8 cellular contexts compared by ENCODE assay signal in the genomic region with DNA sequence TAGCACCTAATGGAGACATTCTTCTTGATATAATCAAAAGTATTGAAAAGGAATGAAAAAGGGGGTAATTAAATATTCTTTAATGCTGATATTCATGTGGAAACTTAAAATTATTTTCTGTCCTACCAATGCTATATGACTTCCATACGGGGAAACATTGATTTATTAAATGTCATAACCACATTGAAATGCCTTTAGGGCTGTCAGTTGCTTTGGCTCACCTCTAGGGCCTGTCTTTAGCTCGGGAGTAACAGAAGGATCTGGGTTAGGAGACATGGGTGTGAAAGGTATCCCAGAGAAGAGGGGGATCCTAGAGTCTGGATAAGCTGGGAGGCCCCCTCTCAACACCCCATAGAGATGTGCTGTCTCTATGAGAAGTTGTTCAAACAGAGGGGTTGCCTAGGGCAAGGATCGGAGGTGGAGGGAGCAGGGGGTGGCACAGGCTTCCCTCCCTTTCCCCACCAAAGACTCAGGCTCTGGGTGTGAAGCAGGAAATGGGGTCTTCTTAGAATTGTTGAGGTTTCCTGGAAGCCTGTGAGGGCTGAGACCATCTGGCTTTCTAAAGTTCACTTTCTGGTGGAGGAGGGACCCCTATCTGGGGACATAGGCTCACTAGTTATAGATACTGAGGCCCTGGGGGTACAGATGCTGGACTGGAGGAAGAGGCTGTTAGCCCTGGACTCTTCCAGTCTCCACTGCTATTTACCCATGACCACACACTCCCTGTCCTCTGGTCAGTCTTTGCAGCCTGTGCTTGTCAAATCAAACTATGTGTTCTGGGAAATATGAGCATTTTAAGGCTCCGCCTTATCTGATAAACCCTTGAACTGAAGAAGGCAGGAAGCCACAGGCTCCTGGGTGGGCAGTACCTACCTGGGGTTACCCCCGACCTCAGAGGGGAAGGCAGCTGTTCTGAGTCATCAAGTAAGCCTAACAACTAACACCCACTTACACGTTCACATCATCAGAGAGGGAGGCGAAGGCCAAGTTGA. TPM values are rescaled to one million over a fixed set of nuclear protein-coding genes. Genes with fewer than 3 reads are reported as not detected.
A peak's percentile ranks its signal among the peaks of the same experiment; 100 is the strongest.
DNase-seq lines count a peak whose midpoint lies in the region; ATAC-seq and TF ChIP-seq lines count a peak whose summit lies in the region.

No MANE protein-coding gene starts in this region.

- CTCF ChIA-PET in WTC11 (lab: Charles Lee) = interaction anchor here (1.9 to 8.6 kb wide), 8 partner anchors 8 to 112 kb away, joined by 5 to 255 read pairs (median 8); no protein-coding TSS in a partner anchor

- H3K4me1 Mint-ChIP-seq in WTC11 = peaks cover 57% of the 10 kb centered on the region

- no peak overlapping the region for H3K27ac Mint-ChIP-seq in WTC11

- DNase-seq in WTC11 (ENCODE audit: low spot score) (no peak), choroid plexus epithelial cell (ENCODE audit: low read depth) (peak; percentile 39), ecto neural progenitor cell (ENCODE audit: low spot score) (no peak), HPDE6-E6E7 (ENCODE audit: extremely low spot score) (no peak), HUDEP-2 (lab: John Stamatoyannopoulos, UW; ENCODE audit: unreplicated experiment in 76 of 76) (no peak)
- DNase-seq in stimulated activated CD8-positive, alpha-beta memory T cell treated with anti-CD3 and anti-CD28 coated beads, Interleukin-15, amount 100 ng/mL, for 24 hours (ENCODE audit: low read depth) = peak; percentile 16

- POLR2A ChIA-PET in WTC11 (lab: Charles Lee) = no interaction called here

- ATAC-seq in HG02870 (IDR thresholded peaks at IDR 0.05; ENCODE audit: unreplicated experiment) = peak; percentile 79
- ATAC-seq in WTC11 = 0 out of 2 replicates have a peak, but pooled peaks have one; percentile 12

- no peak overlapping the region for H3K4me3 Mint-ChIP-seq in WTC11

- no peaks in the 10 kb centered on the region; the same call in 1 of the 2 replicates for H3K27me3 Mint-ChIP-seq in WTC11 (ENCODE audit: low read depth)

- no peak overlapping the region for H3K4me3 ChIP-seq in choroid plexus epithelial cell (ENCODE audit: low read depth, low read length)

- H3K9me3 Mint-ChIP-seq in WTC11 = no peaks in the 10 kb centered on the region

- no peaks in the 10 kb centered on the region for H3K36me3 Mint-ChIP-seq in WTC11

- TF ChIP-seq CTCF in GM12873 (IDR thresholded peaks at IDR 0.05; ENCODE audit: insufficient read depth, low read depth, low read length, missing control alignments) = peak; percentile 26
- no peak for TF ChIP-seq CTCF in WTC11 (IDR thresholded peaks at IDR 0.05)
- TF ChIP-seq CTCF in choroid plexus epithelial cell (conservative IDR thresholded peaks at IDR 0.05; ENCODE audit: low read depth, low read length) = no peak

TF ChIP-seq in WTC11, 78 proteins besides CTCF, POLR2A, EP300 and RAD21:
- TF ChIP-seq ZNF512 (CRISPR knock-in tag; IDR thresholded peaks at IDR 0.05; ENCODE audit: borderline replicate concordance) = no peak
- TF ChIP-seq, protein P1, sequence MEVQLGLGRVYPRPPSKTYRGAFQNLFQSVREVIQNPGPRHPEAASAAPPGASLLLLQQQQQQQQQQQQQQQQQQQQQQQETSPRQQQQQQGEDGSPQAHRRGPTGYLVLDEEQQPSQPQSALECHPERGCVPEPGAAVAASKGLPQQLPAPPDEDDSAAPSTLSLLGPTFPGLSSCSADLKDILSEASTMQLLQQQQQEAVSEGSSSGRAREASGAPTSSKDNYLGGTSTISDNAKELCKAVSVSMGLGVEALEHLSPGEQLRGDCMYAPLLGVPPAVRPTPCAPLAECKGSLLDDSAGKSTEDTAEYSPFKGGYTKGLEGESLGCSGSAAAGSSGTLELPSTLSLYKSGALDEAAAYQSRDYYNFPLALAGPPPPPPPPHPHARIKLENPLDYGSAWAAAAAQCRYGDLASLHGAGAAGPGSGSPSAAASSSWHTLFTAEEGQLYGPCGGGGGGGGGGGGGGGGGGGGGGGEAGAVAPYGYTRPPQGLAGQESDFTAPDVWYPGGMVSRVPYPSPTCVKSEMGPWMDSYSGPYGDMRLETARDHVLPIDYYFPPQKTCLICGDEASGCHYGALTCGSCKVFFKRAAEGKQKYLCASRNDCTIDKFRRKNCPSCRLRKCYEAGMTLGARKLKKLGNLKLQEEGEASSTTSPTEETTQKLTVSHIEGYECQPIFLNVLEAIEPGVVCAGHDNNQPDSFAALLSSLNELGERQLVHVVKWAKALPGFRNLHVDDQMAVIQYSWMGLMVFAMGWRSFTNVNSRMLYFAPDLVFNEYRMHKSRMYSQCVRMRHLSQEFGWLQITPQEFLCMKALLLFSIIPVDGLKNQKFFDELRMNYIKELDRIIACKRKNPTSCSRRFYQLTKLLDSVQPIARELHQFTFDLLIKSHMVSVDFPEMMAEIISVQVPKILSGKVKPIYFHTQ (CRISPR knock-in tag; IDR thresholded peaks at IDR 0.05) = no peak
- TF ChIP-seq NR2C2 (CRISPR knock-in tag; IDR thresholded peaks at IDR 0.05) = no peak
- no peak for TF ChIP-seq TCF7 (CRISPR knock-in tag; IDR thresholded peaks at IDR 0.05; ENCODE audit: low read depth)
- no peak for TF ChIP-seq SOX15 (CRISPR knock-in tag; IDR thresholded peaks at IDR 0.05)
- TF ChIP-seq RORB (CRISPR knock-in tag; IDR thresholded peaks at IDR 0.05) = no peak
- no peak for TF ChIP-seq ZNF423 (CRISPR knock-in tag; IDR thresholded peaks at IDR 0.05)
- TF ChIP-seq, protein P2, sequence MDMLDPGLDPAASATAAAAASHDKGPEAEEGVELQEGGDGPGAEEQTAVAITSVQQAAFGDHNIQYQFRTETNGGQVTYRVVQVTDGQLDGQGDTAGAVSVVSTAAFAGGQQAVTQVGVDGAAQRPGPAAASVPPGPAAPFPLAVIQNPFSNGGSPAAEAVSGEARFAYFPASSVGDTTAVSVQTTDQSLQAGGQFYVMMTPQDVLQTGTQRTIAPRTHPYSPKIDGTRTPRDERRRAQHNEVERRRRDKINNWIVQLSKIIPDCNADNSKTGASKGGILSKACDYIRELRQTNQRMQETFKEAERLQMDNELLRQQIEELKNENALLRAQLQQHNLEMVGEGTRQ (CRISPR knock-in tag; IDR thresholded peaks at IDR 0.05) = no peak
- TF ChIP-seq ZBTB21 (CRISPR knock-in tag; IDR thresholded peaks at IDR 0.05; ENCODE audit: borderline replicate concordance) = no peak
- TF ChIP-seq GABPB1 (CRISPR knock-in tag; IDR thresholded peaks at IDR 0.05) = no peak
- TF ChIP-seq ZMAT4 (CRISPR knock-in tag; IDR thresholded peaks at IDR 0.05) = no peak
- no peak for TF ChIP-seq ZNF416 (CRISPR knock-in tag; IDR thresholded peaks at IDR 0.05)
- no peak for TF ChIP-seq ZSCAN18 (CRISPR knock-in tag; IDR thresholded peaks at IDR 0.05)
- TF ChIP-seq ZNF263 (CRISPR knock-in tag; IDR thresholded peaks at IDR 0.05; ENCODE audit: low read depth) = no peak
- TF ChIP-seq GRHL2 (CRISPR knock-in tag; IDR thresholded peaks at IDR 0.05; ENCODE audit: insufficient replicate concordance, severe bottlenecking) = no peak
- no peak for TF ChIP-seq ATF2 (CRISPR knock-in tag; IDR thresholded peaks at IDR 0.05; ENCODE audit: borderline replicate concordance, low read depth)
- no peak for TF ChIP-seq FOXK1 (CRISPR knock-in tag; IDR thresholded peaks at IDR 0.05)
- no peak for TF ChIP-seq CREM (CRISPR knock-in tag; IDR thresholded peaks at IDR 0.05)
TF ChIP-seq in WTC11: peak in this region for 0.

RNA-seq across cellular contexts. Expression of gene RRAS2, which starts 55.8 kb away (rescaled TPM):
- total RNA-seq in WTC11 (2021) = 161 to 164 TPM (median 164 TPM) in 3 replicates

Comparison
In these comparisons a context has a peak if more than half of its experiments do, and no peak if none do; other contexts are left out.
1. DNase-seq: peak in choroid plexus epithelial cell (single experiment) and stimulated activated CD8-positive, alpha-beta memory T cell treated with anti-CD3 and anti-CD28 coated beads, Interleukin-15, amount 100 ng/mL, for 24 hours (single experiment); none in WTC11 (single experiment), ecto neural progenitor cell (single experiment), HPDE6-E6E7 (single experiment) and HUDEP-2 (0 of 76).